ENCODE assay signal across 23 cellular contexts in the genomic region with DNA sequence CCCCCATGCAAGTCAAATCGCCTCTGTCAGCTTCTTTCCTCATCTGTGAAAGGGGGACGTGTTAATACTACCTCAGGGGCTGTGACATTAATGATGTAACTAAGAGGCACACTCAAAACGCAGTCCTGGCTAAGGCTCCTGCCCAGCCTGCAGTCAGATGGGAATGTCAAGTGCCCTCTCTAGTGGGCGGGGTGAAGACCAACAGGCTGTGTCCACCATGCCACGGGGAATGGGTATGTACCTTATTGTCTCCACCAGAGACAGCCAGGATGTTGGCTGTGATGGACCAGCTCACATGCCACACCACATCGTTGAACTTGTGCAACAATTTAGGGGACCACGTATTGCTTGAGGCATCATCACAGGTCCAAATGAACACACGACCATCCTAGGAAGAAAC. TPM values are rescaled to one million over a fixed set of nuclear protein-coding genes. Genes with fewer than 3 reads are reported as not detected.
"Had no signal": no experiment of that assay in that cellular context is flagged by ENCODE, and none has a peak within 500 bp of the region (broad histone marks: within the 10 kb centered on the region; RNA-seq: fewer than 3 reads in every experiment).

No MANE protein-coding gene starts in this region.

- DNase-seq: activated CD4-positive, alpha-beta T cell treated with anti-CD3 and anti-CD28 coated beads for 36 hours; activated CD8-positive, alpha-beta memory T cell treated with anti-CD3 and anti-CD28 coated beads, Interleukin-2, amount 50 U/mL, for 4 hours; activated naive CD4-positive, alpha-beta T cell; activated T-cell treated with anti-CD3 and anti-CD28 coated beads, Interleukin-2, amount 50 U/mL, for 72 hours; cerebellar nuclear complex; cortex of kidney; heart left ventricle; kidney glomerular epithelial cell; left ventricle myocardium superior; naive thymus-derived CD8-positive, alpha-beta T cell; ovary; psoas muscle; right cardiac atrium; stimulated activated CD4-positive, alpha-beta T cell treated with anti-CD3 and anti-CD28 coated beads, Interleukin-2, amount 100 ng/mL, for 24 hours; SW 1271; trophoblast cell; WERI-Rb-1 had no signal

- FAIRE-seq: endothelial cell of umbilical vein had no signal

- H3K4me3 ChIP-seq: ascending aorta, esophagus muscularis mucosa, gastroesophageal sphincter, heart left ventricle, ovary, psoas muscle, suprapubic skin had no signal

- H3K4me1 ChIP-seq: ascending aorta, esophagus muscularis mucosa, gastroesophageal sphincter, suprapubic skin had no signal

- H3K9me3 ChIP-seq: ascending aorta, esophagus muscularis mucosa, gastroesophageal sphincter, heart left ventricle, ovary, psoas muscle, suprapubic skin had no signal

- H3K27ac ChIP-seq: ascending aorta, esophagus muscularis mucosa, gastroesophageal sphincter, heart left ventricle, ovary, psoas muscle, suprapubic skin, WERI-Rb-1 had no signal

- H3K36me3 ChIP-seq: ovary had no signal

- ATAC-seq: activated CD4-positive, alpha-beta T cell treated with anti-CD3 and anti-CD28 coated beads for 36 hours; gastroesophageal sphincter; left ventricle myocardium superior; naive thymus-derived CD8-positive, alpha-beta T cell; stimulated activated naive CD8-positive, alpha-beta T cell treated with anti-CD3 and anti-CD28 coated beads, Interleukin-15, amount 100 ng/mL, for 72 hours had no signal

- H3K27me3 ChIP-seq: ascending aorta, esophagus muscularis mucosa, gastroesophageal sphincter, heart left ventricle, ovary, suprapubic skin had no signal

RNA-seq across cellular contexts. Expression of gene GHRL, which starts 11.0 kb away (rescaled TPM):
- total RNA-seq: ascending aorta, endothelial cell of umbilical vein, left ventricle myocardium superior, right cardiac atrium had no signal
- polyA plus RNA-seq: endothelial cell of umbilical vein had no signal
